In the genomic region with DNA sequence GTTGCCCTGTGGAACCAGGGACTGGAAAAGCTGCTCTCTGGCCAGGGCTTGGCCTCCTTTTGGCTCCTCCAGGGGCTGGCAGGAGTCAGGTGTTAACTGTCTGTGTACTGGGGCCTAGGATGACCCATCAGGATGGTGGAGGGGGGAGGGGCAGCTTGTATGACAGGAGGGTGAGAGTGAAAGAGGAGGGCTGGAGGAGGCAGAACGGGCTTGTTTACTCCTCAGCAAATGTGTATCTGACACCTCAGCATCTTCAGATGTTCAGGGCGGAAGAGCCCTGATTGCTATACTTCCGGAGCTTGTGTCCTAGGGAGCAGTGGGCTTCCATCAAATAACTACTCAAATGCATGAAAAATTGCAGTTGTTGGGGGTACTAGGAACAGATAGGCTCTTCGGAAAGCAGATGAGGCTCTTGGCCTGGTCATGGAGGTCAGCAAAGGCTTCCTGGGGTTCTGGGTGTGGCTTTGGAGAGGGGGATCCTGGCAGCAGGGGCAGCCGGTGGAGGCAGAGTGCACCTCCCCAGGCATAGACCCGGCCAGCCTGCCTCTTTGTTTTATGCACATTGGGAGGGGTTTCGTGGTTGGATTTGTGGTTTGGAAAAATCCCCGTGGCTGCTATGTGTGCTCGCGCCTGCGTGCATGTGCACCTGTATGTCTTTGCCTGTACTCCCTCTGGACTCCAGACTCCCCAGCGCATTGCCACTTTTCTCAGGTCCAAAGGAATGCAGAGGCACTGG, we compare ENCODE assay signal across 9 cellular contexts. TPM values are rescaled to one million over a fixed set of nuclear protein-coding genes. Genes with fewer than 3 reads are reported as not detected.
DNase-seq lines count a peak whose midpoint lies in the region; TF ChIP-seq lines count a peak whose summit lies in the region.
"Had no signal": no experiment of that assay in that cellular context is flagged by ENCODE, and none has a peak within 500 bp of the region (broad histone marks: within the 10 kb centered on the region; RNA-seq: fewer than 3 reads in every experiment).

No MANE protein-coding gene starts in this region.

- H4K20me1 ChIP-seq in OCI-LY3 (ENCODE audit: insufficient read depth, low read length): no peaks in the 10 kb centered on the region

- H3K9me3 ChIP-seq in breast epithelium: no peaks in the 10 kb centered on the region
- H3K9me3 ChIP-seq in OCI-LY3 (ENCODE audit: insufficient read depth, low read length): no peaks in the 10 kb centered on the region
- H3K9me3 ChIP-seq: A549 had no signal

- peaks cover 33% of the 10 kb centered on the region for H3K79me2 ChIP-seq in OCI-LY3 (ENCODE audit: low read length)

- intact Hi-C loops in breast epithelium (cut with DNase I; ENCODE audit: low total_unique reads) (no loop called here), MCF 10A (cut with micrococcal nuclease) (no loop called here)

- TF ChIP-seq CTCF in breast epithelium (IDR thresholded peaks at IDR 0.05) (no peak), MCF 10A (IDR thresholded peaks at IDR 0.05; ENCODE audit: unreplicated experiment) (no peak), OCI-LY3 (IDR thresholded peaks at IDR 0.05; ENCODE audit: low read depth, low read length) (no peak), nephron progenitor cell (IDR thresholded peaks at IDR 0.05) (no peak)

- H3K9ac ChIP-seq in OCI-LY3 (ENCODE audit: low read length): peak overlapping the region; percentile 67

- TF ChIP-seq POLR2A in breast epithelium (IDR thresholded peaks at IDR 0.05): no peak

- H3K27me3 Mint-ChIP-seq in MCF 10A (ENCODE audit: insufficient read depth, unreplicated experiment) (no peaks in the 10 kb centered on the region), nephron progenitor cell (ENCODE audit: low read depth, poor library complexity) (peaks cover 3% of the 10 kb centered on the region)
- H3K27me3 Mint-ChIP-seq in activated naive CD8-positive, alpha-beta T cell treated with anti-CD3 and anti-CD28 coated beads for 36 hours: no peaks in the 10 kb centered on the region

- CTCF ChIA-PET in MCF 10A (lab: Yijun Ruan, JAX): no interaction called here

- POLR2A ChIA-PET in MCF 10A (lab: Yijun Ruan, JAX): no interaction called here

- DNase-seq in breast epithelium (ENCODE audit: low spot score in 2 of 2) (no peak), MCF 10A (ENCODE audit: unreplicated experiment) (no peak), nephron progenitor cell (no peak), NCI-H146 treated with DMSO at 0.1 percent for 48 hours (lab: John Stamatoyannopoulos, UW; ENCODE audit: unreplicated experiment) (no peak), SKM-1 (lab: John Stamatoyannopoulos, UW; ENCODE audit: unreplicated experiment) (no peak), LoVo (ENCODE audit: low spot score) (no peak)
- DNase-seq in activated naive CD8-positive, alpha-beta T cell treated with anti-CD3 and anti-CD28 coated beads for 36 hours: peak; percentile 81

- H3K4me3 Mint-ChIP-seq in MCF 10A (ENCODE audit: unreplicated experiment) (no peak overlapping the region), nephron progenitor cell (no peak overlapping the region)
- H3K4me3 Mint-ChIP-seq in activated naive CD8-positive, alpha-beta T cell treated with anti-CD3 and anti-CD28 coated beads for 36 hours: peak overlapping the region; percentile 57

- H3K36me3 ChIP-seq in breast epithelium (no peaks in the 10 kb centered on the region), OCI-LY3 (replicated peaks; ENCODE audit: low read depth, low read length) (peaks cover 30% of the 10 kb centered on the region)

- H3K4me1 ChIP-seq in breast epithelium: peaks cover 12 to 14% of the 10 kb centered on the region in 2 donors
- H3K4me1 ChIP-seq in OCI-LY3 (ENCODE audit: low read length): peaks cover 80% of the 10 kb centered on the region

- H3K27me3 ChIP-seq in breast epithelium (no peaks in the 10 kb centered on the region), OCI-LY3 (ENCODE audit: low read depth, low read length) (no peaks in the 10 kb centered on the region)

- H3K36me3 Mint-ChIP-seq in MCF 10A (ENCODE audit: insufficient read depth, unreplicated experiment) (peaks cover 30% of the 10 kb centered on the region), nephron progenitor cell (ENCODE audit: low read depth) (no peaks in the 10 kb centered on the region)
- H3K36me3 Mint-ChIP-seq in activated naive CD8-positive, alpha-beta T cell treated with anti-CD3 and anti-CD28 coated beads for 36 hours: peaks cover 56% of the 10 kb centered on the region

- H3K27ac Mint-ChIP-seq in MCF 10A (ENCODE audit: low read depth, unreplicated experiment): no peak overlapping the region
- H3K27ac Mint-ChIP-seq in activated naive CD8-positive, alpha-beta T cell treated with anti-CD3 and anti-CD28 coated beads for 36 hours: peak overlapping the region; percentile 89
- H3K27ac Mint-ChIP-seq in nephron progenitor cell: peak overlapping the region; percentile 69

- H3K4me1 Mint-ChIP-seq in MCF 10A (ENCODE audit: insufficient read depth, unreplicated experiment) (peaks cover 10% of the 10 kb centered on the region), nephron progenitor cell (peaks cover 56% of the 10 kb centered on the region)
- peaks cover 75% of the 10 kb centered on the region for H3K4me1 Mint-ChIP-seq in activated naive CD8-positive, alpha-beta T cell treated with anti-CD3 and anti-CD28 coated beads for 36 hours

- H2AFZ ChIP-seq in OCI-LY3 (ENCODE audit: low read depth, low read length): no peak overlapping the region

- H3K27ac ChIP-seq in breast epithelium (peak overlapping the region; percentile 72 to 86), OCI-LY3 (ENCODE audit: low read length) (peak overlapping the region; percentile 99)
- H3K27ac ChIP-seq: A549 had no signal

- BruUV-seq in MCF 10A (replicated peaks; lab: Mats Ljungman, UMichigan): no TSS peak

- no peaks in the 10 kb centered on the region for H3K9me3 Mint-ChIP-seq in MCF 10A (ENCODE audit: unreplicated experiment)
- no peaks in the 10 kb centered on the region for H3K9me3 Mint-ChIP-seq in activated naive CD8-positive, alpha-beta T cell treated with anti-CD3 and anti-CD28 coated beads for 36 hours
- no peaks in the 10 kb centered on the region for H3K9me3 Mint-ChIP-seq in nephron progenitor cell

- peak overlapping the region; percentile 56 for H3K4me2 ChIP-seq in OCI-LY3 (ENCODE audit: low read length)
- H3K4me2 ChIP-seq: A549 had no signal

- H3K4me3 ChIP-seq in breast epithelium (peak overlapping the region in 1 of 3 donors; percentile 19), OCI-LY3 (ENCODE audit: low read length) (peak overlapping the region; percentile 37; the same call in 1 of the 2 replicates)
- H3K4me3 ChIP-seq: A549 had no signal

RNA-seq across cellular contexts. Expression of a gene that starts 31.2 kb away (rescaled TPM):
- 10 to 100 TPM; 12.0 to 40.4 (median 38.0) TPM for total RNA-seq in breast epithelium
- total RNA-seq in MCF 10A (2022): 50.9 and 114 TPM in 2 replicates
- 100 to 1,000 TPM; 339 to 343 TPM for total RNA-seq in activated naive CD8-positive, alpha-beta T cell treated with anti-CD3 and anti-CD28 coated beads for 36 hours
